ENCODE assay signal across 2 cellular contexts in genomic region chr11:83693279-83693992, GRCh38.
TF ChIP-seq lines count a peak whose summit lies in the region.

No MANE protein-coding gene starts in this region.

TF ChIP-seq in H1, 55 proteins besides CTCF, POLR2A, EP300 and RAD21 (continued from another document):
- TF ChIP-seq MAFK (IDR thresholded peaks at IDR 0.05; ENCODE audit: low read depth, low read length) (no peak), JUND (IDR thresholded peaks at IDR 0.05; ENCODE audit: low read length) (no peak), YY1 (IDR thresholded peaks at IDR 0.05; ENCODE audit: low read depth, low read length) (no peak), SP4 (IDR thresholded peaks at IDR 0.05; ENCODE audit: low read length) (no peak), RFX5 (IDR thresholded peaks at IDR 0.05; ENCODE audit: borderline replicate concordance, low read depth, low read length) (no peak), KDM5A (IDR thresholded peaks at IDR 0.05; ENCODE audit: low read length) (no peak), KDM4A (IDR thresholded peaks at IDR 0.05; ENCODE audit: low read depth, low read length, severe bottlenecking) (peak; percentile 4), TBP (IDR thresholded peaks at IDR 0.05; ENCODE audit: low read depth, low read length) (no peak), SIN3A (conservative IDR thresholded peaks at IDR 0.05 in 1 of 2, IDR thresholded peaks at IDR 0.05 in 1 of 2; ENCODE audit: low read depth in 1 of 2, low read length in 2 of 2) (0 out of 4 replicates have a peak, but pooled peaks of 1 of the 2 experiments have one; percentile 24), FOSL1 (IDR thresholded peaks at IDR 0.05; ENCODE audit: insufficient read depth, low read depth, low read length) (no peak), BACH1 (IDR thresholded peaks at IDR 0.05; ENCODE audit: low read length) (0 out of 2 replicates have a peak, but pooled peaks have one; percentile 42), EGR1 (IDR thresholded peaks at IDR 0.05; ENCODE audit: borderline replicate concordance, low read depth, low read length) (no peak), CEBPB (IDR thresholded peaks at IDR 0.05; ENCODE audit: low read depth, low read length) (no peak)
- TF ChIP-seq, protein P1, sequence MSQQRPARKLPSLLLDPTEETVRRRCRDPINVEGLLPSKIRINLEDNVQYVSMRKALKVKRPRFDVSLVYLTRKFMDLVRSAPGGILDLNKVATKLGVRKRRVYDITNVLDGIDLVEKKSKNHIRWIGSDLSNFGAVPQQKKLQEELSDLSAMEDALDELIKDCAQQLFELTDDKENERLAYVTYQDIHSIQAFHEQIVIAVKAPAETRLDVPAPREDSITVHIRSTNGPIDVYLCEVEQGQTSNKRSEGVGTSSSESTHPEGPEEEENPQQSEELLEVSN (IDR thresholded peaks at IDR 0.05), result no peak

TF ChIP-seq in neural cell, 6 proteins besides CTCF, POLR2A, EP300 and RAD21 (continued from another document):
- TF ChIP-seq, protein P2, sequence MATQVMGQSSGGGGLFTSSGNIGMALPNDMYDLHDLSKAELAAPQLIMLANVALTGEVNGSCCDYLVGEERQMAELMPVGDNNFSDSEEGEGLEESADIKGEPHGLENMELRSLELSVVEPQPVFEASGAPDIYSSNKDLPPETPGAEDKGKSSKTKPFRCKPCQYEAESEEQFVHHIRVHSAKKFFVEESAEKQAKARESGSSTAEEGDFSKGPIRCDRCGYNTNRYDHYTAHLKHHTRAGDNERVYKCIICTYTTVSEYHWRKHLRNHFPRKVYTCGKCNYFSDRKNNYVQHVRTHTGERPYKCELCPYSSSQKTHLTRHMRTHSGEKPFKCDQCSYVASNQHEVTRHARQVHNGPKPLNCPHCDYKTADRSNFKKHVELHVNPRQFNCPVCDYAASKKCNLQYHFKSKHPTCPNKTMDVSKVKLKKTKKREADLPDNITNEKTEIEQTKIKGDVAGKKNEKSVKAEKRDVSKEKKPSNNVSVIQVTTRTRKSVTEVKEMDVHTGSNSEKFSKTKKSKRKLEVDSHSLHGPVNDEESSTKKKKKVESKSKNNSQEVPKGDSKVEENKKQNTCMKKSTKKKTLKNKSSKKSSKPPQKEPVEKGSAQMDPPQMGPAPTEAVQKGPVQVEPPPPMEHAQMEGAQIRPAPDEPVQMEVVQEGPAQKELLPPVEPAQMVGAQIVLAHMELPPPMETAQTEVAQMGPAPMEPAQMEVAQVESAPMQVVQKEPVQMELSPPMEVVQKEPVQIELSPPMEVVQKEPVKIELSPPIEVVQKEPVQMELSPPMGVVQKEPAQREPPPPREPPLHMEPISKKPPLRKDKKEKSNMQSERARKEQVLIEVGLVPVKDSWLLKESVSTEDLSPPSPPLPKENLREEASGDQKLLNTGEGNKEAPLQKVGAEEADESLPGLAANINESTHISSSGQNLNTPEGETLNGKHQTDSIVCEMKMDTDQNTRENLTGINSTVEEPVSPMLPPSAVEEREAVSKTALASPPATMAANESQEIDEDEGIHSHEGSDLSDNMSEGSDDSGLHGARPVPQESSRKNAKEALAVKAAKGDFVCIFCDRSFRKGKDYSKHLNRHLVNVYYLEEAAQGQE (IDR thresholded peaks at IDR 0.05; ENCODE audit: borderline replicate concordance), result no peak
- TF ChIP-seq TAF1 (IDR thresholded peaks at IDR 0.05; ENCODE audit: low read depth) (no peak), MXI1 (conservative IDR thresholded peaks at IDR 0.05; ENCODE audit: poor library complexity, severe bottlenecking) (no peak)
TF ChIP-seq in neural cell: peak in this region for 1.
